ENCODE assay signal across 38 cellular contexts in genomic region chr2:56206250-56206649, GRCh38. TPM values are rescaled to one million over a fixed set of nuclear protein-coding genes. Genes with fewer than 3 reads are reported as not detected.
"Had no signal": no experiment of that assay in that cellular context is flagged by ENCODE, and none has a peak within 500 bp of the region (broad histone marks: within the 10 kb centered on the region; RNA-seq: fewer than 3 reads in every experiment).

No MANE protein-coding gene starts in this region.

- H3K27me3 Mint-ChIP-seq: activated B cell treated with CpG ODN at 0.5 μM for 24 hours; activated CD4-positive, alpha-beta memory T cell treated with anti-CD3 and anti-CD28 coated beads for 36 hours; activated CD4-positive, alpha-beta T cell treated with anti-CD3 and anti-CD28 coated beads, Interleukin-2, amount 10 ng/mL, durations not matched to agents 24 days and 14 days; activated CD8-positive, alpha-beta T cell treated with anti-CD3 and anti-CD28 coated beads for 36 hours; activated naive CD8-positive, alpha-beta T cell treated with anti-CD3 and anti-CD28 coated beads for 36 hours; activated T-helper 17 cell treated with anti-CD3 and anti-CD28 coated beads, Interleukin-2, amount 50 U/mL, for 72 hours; brain; central memory CD8-positive, alpha-beta T cell had no signal

- ATAC-seq: activated CD8-positive, alpha-beta T cell treated with anti-CD3 and anti-CD28 coated beads for 36 hours; activated naive CD4-positive, alpha-beta T cell treated with anti-CD3 and anti-CD28 coated beads, Interleukin-2, amount 50 U/mL, for 72 hours; activated T-cell treated with anti-CD3 and anti-CD28 coated beads, Interleukin-2, amount 50 U/mL, for 4 hours; activated T-cell treated with anti-CD3 and anti-CD28 coated beads, Interleukin-2, amount 50 U/mL, for 72 hours; activated T-helper 17 cell treated with anti-CD3 and anti-CD28 coated beads, Interleukin-2, amount 50 U/mL, for 72 hours had no signal

- DNase-seq: activated B cell treated with CpG ODN at 0.5 μM for 24 hours; activated CD4-positive, alpha-beta memory T cell treated with anti-CD3 and anti-CD28 coated beads for 36 hours; activated CD4-positive, alpha-beta T cell treated with anti-CD3 and anti-CD28 coated beads for 4 hours; activated CD4-positive, alpha-beta T cell treated with anti-CD3 and anti-CD28 coated beads, Interleukin-2, amount 10 ng/mL, durations not matched to agents 24 days and 14 days; activated CD4-positive, alpha-beta T cell treated with anti-CD3 and anti-CD28 coated beads, Interleukin-2, amount 50 U/mL, for 1 hour; activated CD4-positive, alpha-beta T cell treated with anti-CD3 and anti-CD28 coated beads, Interleukin-2, amount 50 U/mL, for 4 hours; activated CD4-positive, CD25-positive, alpha-beta regulatory T cell treated with anti-CD3 and anti-CD28 coated beads, Interleukin-2, amount 50 U/mL, for 72 hours; activated CD8-positive, alpha-beta memory T cell treated with anti-CD3 and anti-CD28 coated beads, Interleukin-2, amount 50 U/mL, for 4 hours; activated CD8-positive, alpha-beta T cell treated with anti-CD3 and anti-CD28 coated beads for 36 hours; activated effector memory CD4-positive, alpha-beta T cell treated with anti-CD3 and anti-CD28 coated beads, Interleukin-2, amount 50 U/mL, for 16 hours; activated gamma-delta T cell treated with Interleukin-2 at 50 U/mL for 16 hours; activated naive CD4-positive, alpha-beta T cell; activated naive CD4-positive, alpha-beta T cell treated with anti-CD3 and anti-CD28 coated beads for 36 hours; activated naive CD4-positive, alpha-beta T cell treated with anti-CD3 and anti-CD28 coated beads, Interleukin-2, amount 50 U/mL, for 16 hours; activated naive CD8-positive, alpha-beta T cell treated with anti-CD3 and anti-CD28 coated beads for 36 hours; activated T-cell treated with anti-CD3 and anti-CD28 coated beads for 4 hours; activated T-cell treated with anti-CD3 and anti-CD28 coated beads, Interleukin-2, amount 50 U/mL, for 1 hour; activated T-cell treated with anti-CD3 and anti-CD28 coated beads, Interleukin-2, amount 50 U/mL, for 4 hours; activated T-cell treated with anti-CD3 and anti-CD28 coated beads, Interleukin-2, amount 50 U/mL, for 72 hours; adrenal gland; amniotic stem cell; aorta; caudate nucleus; cerebellar nuclear complex; T-helper 2 cell; T-helper 9 cell had no signal

- H3K36me3 Mint-ChIP-seq: activated CD4-positive, alpha-beta memory T cell treated with anti-CD3 and anti-CD28 coated beads for 36 hours; activated naive CD4-positive, alpha-beta T cell treated with anti-CD3 and anti-CD28 coated beads, Interleukin-2, amount 50 U/mL, for 72 hours; activated naive CD8-positive, alpha-beta T cell treated with anti-CD3 and anti-CD28 coated beads for 36 hours; brain had no signal

- H3K4me1 ChIP-seq: adrenal gland had no signal

- H3K27ac Mint-ChIP-seq: activated B cell treated with CpG ODN at 0.5 μM for 24 hours; activated CD4-positive, alpha-beta memory T cell treated with anti-CD3 and anti-CD28 coated beads for 36 hours; activated CD4-positive, alpha-beta T cell treated with anti-CD3 and anti-CD28 coated beads, Interleukin-2, amount 10 ng/mL, durations not matched to agents 24 days and 14 days; activated CD8-positive, alpha-beta T cell treated with anti-CD3 and anti-CD28 coated beads for 36 hours; activated naive CD4-positive, alpha-beta T cell treated with anti-CD3 and anti-CD28 coated beads for 36 hours; activated naive CD4-positive, alpha-beta T cell treated with anti-CD3 and anti-CD28 coated beads, Interleukin-2, amount 50 U/mL, for 72 hours; activated naive CD8-positive, alpha-beta T cell treated with anti-CD3 and anti-CD28 coated beads for 36 hours; activated T-cell treated with anti-CD3 and anti-CD28 coated beads, Interleukin-2, amount 50 U/mL, for 72 hours; activated T-helper 1 cell treated with anti-CD3 and anti-CD28 coated beads, Interleukin-12 subunit alpha, Interleukin-12 subunit beta, Interleukin-2, Interleukin-4 antibody, amounts not matched to agents 30 ng/mL and 10 ng/mL and 1 ng/mL, durations not matched to agents 14 hours and 24 hours and 36 hours; activated T-helper 17 cell treated with anti-CD3 and anti-CD28 coated beads, Interleukin-2, amount 50 U/mL, for 72 hours; brain; T-helper 1 cell treated with Interleukin-12 subunit alpha and Interleukin-12 subunit beta and Interleukin-4 antibody, amounts not matched to agents 30 μg/mL and 1 μg/mL, for 36 hours; T-helper 2 cell treated with Interferon-gamma antibody and Interleukin-4, amounts not matched to agents 5 μg/mL and 100 μg/mL, for 36 hours had no signal

- FAIRE-seq: bronchial epithelial cell, TTC549 had no signal

- H3K9me3 ChIP-seq: adrenal gland had no signal

- H3K4me3 ChIP-seq: adrenal gland, cardiac muscle cell had no signal

- H3K4me3 Mint-ChIP-seq: activated B cell treated with CpG ODN at 0.5 μM for 24 hours; activated CD4-positive, alpha-beta memory T cell treated with anti-CD3 and anti-CD28 coated beads for 36 hours; activated CD4-positive, alpha-beta T cell treated with anti-CD3 and anti-CD28 coated beads, Interleukin-2, amount 10 ng/mL, durations not matched to agents 24 days and 14 days; activated CD8-positive, alpha-beta T cell treated with anti-CD3 and anti-CD28 coated beads for 36 hours; activated naive CD4-positive, alpha-beta T cell treated with anti-CD3 and anti-CD28 coated beads for 36 hours; activated naive CD8-positive, alpha-beta T cell treated with anti-CD3 and anti-CD28 coated beads for 36 hours; activated T-cell treated with anti-CD3 and anti-CD28 coated beads, Interleukin-2, amount 50 U/mL, for 4 hours; activated T-cell treated with anti-CD3 and anti-CD28 coated beads, Interleukin-2, amount 50 U/mL, for 72 hours; activated T-helper 1 cell treated with anti-CD3 and anti-CD28 coated beads, Interleukin-12 subunit alpha, Interleukin-12 subunit beta, Interleukin-2, Interleukin-4 antibody, amounts not matched to agents 30 ng/mL and 10 ng/mL and 1 ng/mL, durations not matched to agents 14 hours and 24 hours and 36 hours; activated T-helper 17 cell treated with anti-CD3 and anti-CD28 coated beads, Interleukin-2, amount 50 U/mL, for 72 hours; brain; central memory CD8-positive, alpha-beta T cell; T-helper 1 cell treated with Interleukin-12 subunit alpha and Interleukin-12 subunit beta and Interleukin-4 antibody, amounts not matched to agents 30 μg/mL and 1 μg/mL, for 36 hours; T-helper 2 cell treated with Interferon-gamma antibody and Interleukin-4, amounts not matched to agents 5 μg/mL and 100 μg/mL, for 36 hours had no signal

- H3K27me3 ChIP-seq: adrenal gland, cardiac muscle cell had no signal

- H3K4me1 Mint-ChIP-seq: activated B cell treated with CpG ODN at 0.5 μM for 24 hours; activated CD4-positive, alpha-beta T cell treated with anti-CD3 and anti-CD28 coated beads, Interleukin-2, amount 10 ng/mL, durations not matched to agents 24 days and 14 days; activated naive CD8-positive, alpha-beta T cell treated with anti-CD3 and anti-CD28 coated beads for 36 hours; activated T-helper 17 cell treated with anti-CD3 and anti-CD28 coated beads, Interleukin-2, amount 50 U/mL, for 72 hours; central memory CD8-positive, alpha-beta T cell had no signal

- H3K27ac ChIP-seq: adrenal gland, cardiac muscle cell, VCaP had no signal

- H3K9me3 Mint-ChIP-seq: activated B cell treated with CpG ODN at 0.5 μM for 24 hours; activated CD4-positive, alpha-beta T cell treated with anti-CD3 and anti-CD28 coated beads, Interleukin-2, amount 10 ng/mL, durations not matched to agents 24 days and 14 days; activated CD8-positive, alpha-beta T cell treated with anti-CD3 and anti-CD28 coated beads for 36 hours; activated naive CD4-positive, alpha-beta T cell treated with anti-CD3 and anti-CD28 coated beads for 36 hours; activated naive CD8-positive, alpha-beta T cell treated with anti-CD3 and anti-CD28 coated beads for 36 hours; activated T-cell treated with anti-CD3 and anti-CD28 coated beads, Interleukin-2, amount 50 U/mL, for 4 hours; activated T-cell treated with anti-CD3 and anti-CD28 coated beads, Interleukin-2, amount 50 U/mL, for 72 hours; activated T-helper 1 cell treated with anti-CD3 and anti-CD28 coated beads, Interleukin-12 subunit alpha, Interleukin-12 subunit beta, Interleukin-2, Interleukin-4 antibody, amounts not matched to agents 30 ng/mL and 10 ng/mL and 1 ng/mL, durations not matched to agents 14 hours and 24 hours and 36 hours; activated T-helper 17 cell treated with anti-CD3 and anti-CD28 coated beads, Interleukin-2, amount 50 U/mL, for 72 hours; T-helper 1 cell treated with Interleukin-12 subunit alpha and Interleukin-12 subunit beta and Interleukin-4 antibody, amounts not matched to agents 30 μg/mL and 1 μg/mL, for 36 hours; T-helper 2 cell treated with Interferon-gamma antibody and Interleukin-4, amounts not matched to agents 5 μg/mL and 100 μg/mL, for 36 hours had no signal

- H3K36me3 ChIP-seq: adrenal gland, cardiac muscle cell had no signal

RNA-seq across cellular contexts. Expression of gene CCDC85A, which starts 22.5 kb away (rescaled TPM):
- total RNA-seq: activated B cell treated with CpG ODN at 0.5 μM for 24 hours; activated CD4-positive, alpha-beta memory T cell treated with anti-CD3 and anti-CD28 coated beads for 36 hours; activated CD4-positive, alpha-beta T cell treated with anti-CD3 and anti-CD28 coated beads, Interleukin-2, amount 10 ng/mL, durations not matched to agents 24 days and 14 days; activated CD8-positive, alpha-beta memory T cell treated with anti-CD3 and anti-CD28 coated beads for 36 hours; activated CD8-positive, alpha-beta T cell treated with anti-CD3 and anti-CD28 coated beads for 36 hours; activated naive CD4-positive, alpha-beta T cell treated with anti-CD3 and anti-CD28 coated beads for 36 hours; activated naive CD4-positive, alpha-beta T cell treated with anti-CD3 and anti-CD28 coated beads, Interleukin-2, amount 50 U/mL, for 72 hours; activated naive CD8-positive, alpha-beta T cell treated with anti-CD3 and anti-CD28 coated beads for 36 hours; activated T-cell treated with anti-CD3 and anti-CD28 coated beads, Interleukin-2, amount 50 U/mL, for 4 hours; activated T-cell treated with anti-CD3 and anti-CD28 coated beads, Interleukin-2, amount 50 U/mL, for 72 hours; activated T-helper 1 cell treated with anti-CD3 and anti-CD28 coated beads, Interleukin-12 subunit alpha, Interleukin-12 subunit beta, Interleukin-2, Interleukin-4 antibody, amounts not matched to agents 30 ng/mL and 10 ng/mL and 1 ng/mL, durations not matched to agents 14 hours and 24 hours and 36 hours; activated T-helper 17 cell treated with anti-CD3 and anti-CD28 coated beads, Interleukin-2, amount 50 U/mL, for 72 hours; bronchial epithelial cell had no signal
